Comparison of ENCODE assay signal across 18 cellular contexts in genomic region chr20:12072221-12072944, GRCh38.
DNase-seq lines count a peak whose midpoint lies in the region; ATAC-seq and TF ChIP-seq lines count a peak whose summit lies in the region.
"Had no signal": no experiment of that assay in that cellular context is flagged by ENCODE, and none has a peak within 500 bp of the region (broad histone marks: within the 10 kb centered on the region; RNA-seq: fewer than 3 reads in every experiment).

No MANE protein-coding gene starts in this region.

- H3K4me3 ChIP-seq in IMR-90 (ENCODE audit: insufficient read depth, low read depth, low read length) (no peak overlapping the region), esophagus muscularis mucosa (no peak overlapping the region)

- H2BK5ac ChIP-seq in IMR-90 (ENCODE audit: low read depth, low read length, poor library complexity, severe bottlenecking): no peak overlapping the region

- H3K27ac ChIP-seq in IMR-90 (ENCODE audit: insufficient read depth, low read length) (no peak overlapping the region), esophagus muscularis mucosa (replicated peaks in 1 of 4) (no peak overlapping the region)
- H3K27ac ChIP-seq: C4-2B had no signal

- H3K27me3 ChIP-seq in IMR-90 (ENCODE audit: control insufficient read depth, insufficient read depth, low read length) (peaks cover 4% of the 10 kb centered on the region; the same call in 1 of the 2 replicates), esophagus muscularis mucosa (no peaks in the 10 kb centered on the region)

- intact Hi-C loops in IMR-90 (cut with micrococcal nuclease) (no loop called here), esophagus muscularis mucosa (cut with DNase I) (no loop called here), left ventricle myocardium superior (cut with micrococcal nuclease) (no loop called here)

- no peak for TF ChIP-seq RAD21 in IMR-90 (IDR thresholded peaks at IDR 0.05; ENCODE audit: low read length)

- H3K4me2 ChIP-seq in IMR-90 (ENCODE audit: low read depth, low read length): no peak overlapping the region

- peak overlapping the region; percentile 8 for H2AK9ac ChIP-seq in IMR-90 (replicated peaks; ENCODE audit: low read depth, low read length, poor library complexity)

- H4K8ac ChIP-seq in IMR-90 (ENCODE audit: low read depth in 2 of 2, low read length in 2 of 2): no peak overlapping the region

- no peak overlapping the region for H2BK120ac ChIP-seq in IMR-90 (ENCODE audit: low read depth, low read length)

- H2BK20ac ChIP-seq in IMR-90 (ENCODE audit: low read depth, low read length): no peak overlapping the region

- dilution Hi-C loops in IMR-90 (cut with HindIII; ENCODE audit: low sequenced_read_pairs, unreplicated experiment): no loop called here

- H3K18ac ChIP-seq in IMR-90 (ENCODE audit: low read depth, low read length): no peak overlapping the region

- no peak overlapping the region for H2BK15ac ChIP-seq in IMR-90 (ENCODE audit: low read depth, low read length)

- no peak overlapping the region for H3K23ac ChIP-seq in IMR-90 (ENCODE audit: low read depth, low read length)

- no peaks in the 10 kb centered on the region for H3K4me1 Mint-ChIP-seq in stimulated activated memory B cell treated with anti-CD40 and anti-IgM and Interleukin-4, amounts not matched to agents 10 μg/mL and 1 μg/mL and 100 μg/mL, for 72 hours

- ATAC-seq in IMR-90 (ENCODE audit: low read depth) (no peak), left ventricle myocardium superior (peak; percentile 94), HG02678 (IDR thresholded peaks at IDR 0.05; ENCODE audit: unreplicated experiment) (no peak)
- ATAC-seq in stimulated activated memory B cell treated with anti-CD40 and anti-IgM and Interleukin-4, amounts not matched to agents 10 μg/mL and 1 μg/mL and 100 μg/mL, for 72 hours: peak; percentile 21
- ATAC-seq: HCT116, HepG2 had no signal

- no peak overlapping the region for H3K56ac ChIP-seq in IMR-90 (ENCODE audit: extremely low read depth, insufficient read depth, low read length)

- no peaks in the 10 kb centered on the region for H3K9me3 ChIP-seq in IMR-90 (ENCODE audit: control insufficient read depth, insufficient read depth, low read length)
- H3K9me3 ChIP-seq in esophagus muscularis mucosa: no peaks in the 10 kb centered on the region
- H3K9me3 ChIP-seq: Caco-2 had no signal

- CTCF ChIA-PET in IMR-90 (lab: Yijun Ruan, JAX): no interaction called here

- H3K9me3 Mint-ChIP-seq in stimulated activated memory B cell treated with anti-CD40 and anti-IgM and Interleukin-4, amounts not matched to agents 10 μg/mL and 1 μg/mL and 100 μg/mL, for 72 hours: peaks cover 3% of the 10 kb centered on the region
- H3K9me3 Mint-ChIP-seq: CD4-positive, alpha-beta T cell had no signal

- no peak for TF ChIP-seq EP300 in esophagus muscularis mucosa (IDR thresholded peaks at IDR 0.05)

- POLR2A ChIA-PET in IMR-90 (lab: Charles Lee; ENCODE audit: unreplicated experiment): no interaction called here

- H3K27ac Mint-ChIP-seq in stimulated activated memory B cell treated with anti-CD40 and anti-IgM and Interleukin-4, amounts not matched to agents 10 μg/mL and 1 μg/mL and 100 μg/mL, for 72 hours: no peak overlapping the region
- H3K27ac Mint-ChIP-seq: CD4-positive, alpha-beta T cell; HFFc6 had no signal

- H4K20me1 ChIP-seq in IMR-90 (ENCODE audit: insufficient read depth, low read length): no peaks in the 10 kb centered on the region

- WGBS in IMR-90 (ENCODE audit: extremely low coverage in 2 of 2, insufficient read length in 1 of 2), 2 experiments: 50% methylated on average over 1 of the region's 8 CpGs; no CpG with 5 or more reads in 1 of the 2 experiments
- WGBS in esophagus muscularis mucosa: 66% methylated on average over 8 of the region's 8 CpGs

- H3K4me1 ChIP-seq in IMR-90 (ENCODE audit: control insufficient read depth, insufficient read depth, low read length): 0 out of 2 replicates have a peak, but pooled peaks cover 2% of the 10 kb centered on the region
- H3K4me1 ChIP-seq in esophagus muscularis mucosa: no peaks in the 10 kb centered on the region
- H3K4me1 ChIP-seq: Caco-2 had no signal

- no peak overlapping the region for H2AK5ac ChIP-seq in IMR-90 (ENCODE audit: low read depth, low read length)

- no peak overlapping the region for H3K4ac ChIP-seq in IMR-90 (ENCODE audit: low read depth, low read length)

- H3K14ac ChIP-seq in IMR-90 (replicated peaks; ENCODE audit: low read depth, low read length): no peak overlapping the region

- no peak for DNase-seq in IMR-90
- peak; percentile 82 for DNase-seq in esophagus muscularis mucosa (ENCODE audit: extremely low spot score)
- DNase-seq in left ventricle myocardium superior: peak; percentile 46
- no peak for DNase-seq in KBM-7
- no peak for DNase-seq in T-helper 1 cell
- DNase-seq: ACHN; Caco-2; CD4-positive, alpha-beta T cell; DMS79; GDM1; GOT3; H7; HFFc6 had no signal

- in situ Hi-C loops in IMR-90 (cut with MboI; ENCODE audit: low sequenced_read_pairs) (no loop called here), KBM-7 (cut with MboI; ENCODE audit: low pct_unique_long_range_greater_than_20kb, low sequenced_read_pairs) (no loop called here)

- no peaks in the 10 kb centered on the region for H3K36me3 Mint-ChIP-seq in stimulated activated memory B cell treated with anti-CD40 and anti-IgM and Interleukin-4, amounts not matched to agents 10 μg/mL and 1 μg/mL and 100 μg/mL, for 72 hours

- peak overlapping the region; percentile 44 for H2AFZ ChIP-seq in IMR-90 (replicated peaks; ENCODE audit: low read length, poor library complexity)

- TF ChIP-seq POLR2A in IMR-90 (IDR thresholded peaks at IDR 0.05; ENCODE audit: low read depth, low read length): no peak
- no peak for TF ChIP-seq POLR2A in esophagus muscularis mucosa (IDR thresholded peaks at IDR 0.05; ENCODE audit: low read depth)

- BruUV-seq in IMR-90 (replicated peaks; lab: Mats Ljungman, UMichigan): no TSS peak

- no peaks in the 10 kb centered on the region for H3K27me3 Mint-ChIP-seq in stimulated activated memory B cell treated with anti-CD40 and anti-IgM and Interleukin-4, amounts not matched to agents 10 μg/mL and 1 μg/mL and 100 μg/mL, for 72 hours
- H3K27me3 Mint-ChIP-seq: CD4-positive, alpha-beta T cell had no signal

- no peaks in the 10 kb centered on the region for H3K79me1 ChIP-seq in IMR-90 (ENCODE audit: low read depth in 1 of 2, low read length in 2 of 2)

- H4K91ac ChIP-seq in IMR-90 (ENCODE audit: insufficient read depth, low read depth, low read length): no peak overlapping the region

- H3K36me3 ChIP-seq in IMR-90 (ENCODE audit: control insufficient read depth, insufficient read depth, low read length) (no peaks in the 10 kb centered on the region), esophagus muscularis mucosa (no peaks in the 10 kb centered on the region)

- H3K4me3 Mint-ChIP-seq in stimulated activated memory B cell treated with anti-CD40 and anti-IgM and Interleukin-4, amounts not matched to agents 10 μg/mL and 1 μg/mL and 100 μg/mL, for 72 hours: no peak overlapping the region
- H3K4me3 Mint-ChIP-seq: CD4-positive, alpha-beta T cell; HFFc6 had no signal

- no peak overlapping the region for H3K9ac ChIP-seq in IMR-90 (ENCODE audit: low read depth, low read length)

- TF ChIP-seq CTCF in IMR-90 (conservative IDR thresholded peaks at IDR 0.05; ENCODE audit: low read depth, low read length): no peak
- no peak for TF ChIP-seq CTCF in esophagus muscularis mucosa (IDR thresholded peaks at IDR 0.05)

- H3K9me1 ChIP-seq in IMR-90 (ENCODE audit: insufficient read depth, low read length): no peaks in the 10 kb centered on the region

- no peak overlapping the region for H4K5ac ChIP-seq in IMR-90 (ENCODE audit: low read depth, low read length)

TF ChIP-seq in IMR-90, 13 proteins besides CTCF, POLR2A, EP300 and RAD21:
- no peak for TF ChIP-seq FOS (IDR thresholded peaks at IDR 0.05; ENCODE audit: low read depth, low read length)
- no peak for TF ChIP-seq MXI1 (IDR thresholded peaks at IDR 0.05; ENCODE audit: borderline replicate concordance, low read depth, low read length)
- TF ChIP-seq RFX5 (IDR thresholded peaks at IDR 0.05; ENCODE audit: low read depth, low read length): no peak
- no peak for TF ChIP-seq CEBPB (IDR thresholded peaks at IDR 0.05; ENCODE audit: low read depth, low read length)
- no peak for TF ChIP-seq SMC3 (IDR thresholded peaks at IDR 0.05; ENCODE audit: low read depth, low read length)
- TF ChIP-seq MAFK (IDR thresholded peaks at IDR 0.05; ENCODE audit: low read depth, low read length): no peak
- no peak for TF ChIP-seq USF2 (IDR thresholded peaks at IDR 0.05; ENCODE audit: low read depth, low read length)
- TF ChIP-seq BHLHE40 (IDR thresholded peaks at IDR 0.05; ENCODE audit: low read depth, low read length): no peak
- no peak for TF ChIP-seq RCOR1 (IDR thresholded peaks at IDR 0.05; ENCODE audit: insufficient replicate concordance, low read length)
- TF ChIP-seq ELK1 (IDR thresholded peaks at IDR 0.05; ENCODE audit: borderline replicate concordance, low read depth, low read length): no peak
- TF ChIP-seq CHD1 (IDR thresholded peaks at IDR 0.05; ENCODE audit: low read depth, low read length): no peak

Comparison
In these comparisons a context has a peak if more than half of its experiments do, and no peak if none do; other contexts are left out.
1. ATAC-seq: peak in left ventricle myocardium superior (single experiment) and stimulated activated memory B cell treated with anti-CD40 and anti-IgM and Interleukin-4, amounts not matched to agents 10 μg/mL and 1 μg/mL and 100 μg/mL, for 72 hours (single experiment); none in IMR-90 (single experiment) and HG02678 (single experiment).
2. DNase-seq: peak in esophagus muscularis mucosa (single experiment) and left ventricle myocardium superior (single experiment); none in IMR-90 (single experiment), KBM-7 (single experiment) and T-helper 1 cell (0 of 5).